28 cellular contexts compared by ENCODE assay signal in genomic region chr19:53993448-53993847, GRCh38. TPM values are rescaled to one million over a fixed set of nuclear protein-coding genes. Genes with fewer than 3 reads are reported as not detected.
"Had no signal": no experiment of that assay in that cellular context is flagged by ENCODE, and none has a peak within 500 bp of the region (broad histone marks: within the 10 kb centered on the region; RNA-seq: fewer than 3 reads in every experiment).

No MANE protein-coding gene starts in this region.

- H3K27ac Mint-ChIP-seq: naive thymus-derived CD4-positive, alpha-beta T cell; progenitor cell of endocrine pancreas; stimulated activated memory B cell treated with anti-CD40 and anti-IgM and Interleukin-4, amounts not matched to agents 10 μg/mL and 1 μg/mL and 100 μg/mL, for 72 hours; stimulated activated naive CD8-positive, alpha-beta T cell treated with anti-CD3 and anti-CD28 coated beads, Interleukin-15, amount 100 ng/mL, for 72 hours had no signal

- DNase-seq: dorsolateral prefrontal cortex; effector CD8-positive, alpha-beta T cell; kidney; left cardiac atrium; left ventricle myocardium inferior; mesenchymal stem cell; naive thymus-derived CD4-positive, alpha-beta T cell; nucleus accumbens; pancreas; right lobe of liver; spleen; stimulated activated CD4-positive, alpha-beta T cell treated with anti-CD3 and anti-CD28 coated beads, Interleukin-15, amount 100 ng/mL, for 24 hours; stimulated activated CD4-positive, alpha-beta T cell treated with anti-CD3 and anti-CD28 coated beads, Interleukin-1b, Interleukin-23, amount 100 ng/mL, for 48 hours; stimulated activated CD4-positive, alpha-beta T cell treated with anti-CD3 and anti-CD28 coated beads, Interleukin-4, amount 100 ng/mL, for 24 hours; stimulated activated naive CD8-positive, alpha-beta T cell treated with anti-CD3 and anti-CD28 coated beads, Interleukin-15, amount 100 ng/mL, for 72 hours; testis; upper lobe of right lung had no signal

- H3K4me3 Mint-ChIP-seq: stimulated activated memory B cell treated with anti-CD40 and anti-IgM and Interleukin-4, amounts not matched to agents 10 μg/mL and 1 μg/mL and 100 μg/mL, for 72 hours; stimulated activated naive CD8-positive, alpha-beta T cell treated with anti-CD3 and anti-CD28 coated beads, Interleukin-15, amount 100 ng/mL, for 72 hours had no signal

- H3K9me3 ChIP-seq: esophagus muscularis mucosa, left ventricle myocardium inferior, pancreas, right lobe of liver, spleen, testis, tibial nerve, upper lobe of right lung, vagina had no signal

- H3K4me1 ChIP-seq: pancreas, right lobe of liver had no signal

- H3K27me3 ChIP-seq: testis had no signal

- H3K4me3 ChIP-seq: coronary artery, dorsolateral prefrontal cortex, esophagus muscularis mucosa, left ventricle myocardium inferior, lung, pancreas, right lobe of liver, spleen, testis, tibial nerve, upper lobe of right lung, vagina had no signal

- H3K9me3 Mint-ChIP-seq: stimulated activated naive CD8-positive, alpha-beta T cell treated with anti-CD3 and anti-CD28 coated beads, Interleukin-15, amount 100 ng/mL, for 72 hours had no signal

- H3K27ac ChIP-seq: coronary artery, dorsolateral prefrontal cortex, epithelial cell of prostate, esophagus muscularis mucosa, left ventricle myocardium inferior, pancreas, right lobe of liver, spleen, testis, tibial nerve, upper lobe of right lung, vagina had no signal

- ATAC-seq: left cardiac atrium; naive thymus-derived CD4-positive, alpha-beta T cell; pancreas; right lobe of liver; stimulated activated memory B cell treated with anti-CD40 and anti-IgM and Interleukin-4, amounts not matched to agents 10 μg/mL and 1 μg/mL and 100 μg/mL, for 72 hours; stimulated activated naive CD8-positive, alpha-beta T cell treated with anti-CD3 and anti-CD28 coated beads, Interleukin-15, amount 100 ng/mL, for 72 hours; upper lobe of right lung had no signal

- H3K36me3 ChIP-seq: esophagus muscularis mucosa, left ventricle myocardium inferior, pancreas, right lobe of liver, spleen, tibial nerve, upper lobe of right lung, vagina had no signal

RNA-seq across cellular contexts. Expression of gene CACNG6, which starts 2.0 kb away (rescaled TPM):
- total RNA-seq: chondrocyte, esophagus muscularis mucosa, kidney, left ventricle myocardium inferior, pancreas, right lobe of liver, spleen, subcutaneous adipose tissue, tibial nerve, upper lobe of right lung, vagina had no signal
- polyA plus RNA-seq: naive thymus-derived CD4-positive, alpha-beta T cell; pancreas; spleen had no signal

RNA-seq across cellular contexts. Expression of gene CACNG8, which starts 30.7 kb away (rescaled TPM):
- total RNA-seq: fibroblast of villous mesenchyme, tibial nerve, vagina had no signal
- polyA plus RNA-seq: naive thymus-derived CD4-positive, alpha-beta T cell had no signal
